1 cellular context compared by ENCODE assay signal in genomic region chr9:89000281-89000875, GRCh38.
TF ChIP-seq lines count a peak whose summit lies in the region.

No MANE protein-coding gene starts in this region.

TF ChIP-seq in H1, 55 proteins besides CTCF, POLR2A, EP300 and RAD21:
- no peak for TF ChIP-seq EZH2 (IDR thresholded peaks at IDR 0.05; ENCODE audit: low read depth, low read length, severe bottlenecking)
- TF ChIP-seq NANOG (IDR thresholded peaks at IDR 0.05; ENCODE audit: insufficient read depth, low read depth, low read length, poor library complexity, severe bottlenecking) = no peak
- TF ChIP-seq SRF (IDR thresholded peaks at IDR 0.05; ENCODE audit: low read depth, low read length) = no peak
- TF ChIP-seq ATF3 (IDR thresholded peaks at IDR 0.05; ENCODE audit: insufficient read depth, low read depth, low read length) = no peak
- TF ChIP-seq FOSL1 (IDR thresholded peaks at IDR 0.05; ENCODE audit: insufficient read depth, low read depth, low read length) = no peak
